Comparison of ENCODE assay signal across 8 cellular contexts in the genomic region with DNA sequence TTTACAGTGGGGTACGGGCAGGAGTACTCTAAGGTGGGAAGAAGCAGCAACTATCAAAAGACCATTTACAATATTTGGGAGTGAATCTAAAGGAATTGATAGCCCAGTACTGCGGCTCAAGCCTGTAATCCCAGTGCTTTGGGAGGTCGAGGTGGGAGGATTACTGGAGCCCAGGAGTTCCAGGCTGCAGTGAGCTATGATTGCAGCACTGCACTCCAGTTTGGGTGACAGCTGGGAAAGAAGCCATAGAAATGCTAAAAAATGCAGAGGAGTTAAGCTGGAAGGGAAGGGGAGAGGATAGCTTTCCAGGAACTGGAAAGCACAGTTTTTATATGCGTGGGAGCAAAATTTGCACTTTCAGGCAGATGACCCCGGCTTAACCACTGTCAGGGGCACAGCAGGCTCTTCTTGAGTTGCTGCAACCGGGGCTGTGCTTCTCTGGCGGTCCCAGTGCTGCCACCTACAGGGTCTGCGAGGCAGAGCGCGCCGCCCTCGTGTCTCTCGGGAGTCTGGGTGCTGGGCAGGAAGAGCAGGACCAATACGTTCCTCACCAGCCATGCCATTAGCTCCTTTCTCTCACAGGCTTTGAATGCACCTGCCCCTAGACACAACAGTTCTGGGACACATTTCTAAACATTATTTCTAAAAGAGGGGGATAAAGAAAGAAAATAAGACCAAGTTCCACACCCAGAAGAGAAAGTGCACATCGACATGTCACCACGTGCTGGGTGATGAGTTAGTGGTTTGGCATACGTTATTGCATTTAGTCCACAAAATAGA. TPM values are rescaled to one million over a fixed set of nuclear protein-coding genes. Genes with fewer than 3 reads are reported as not detected.
DNase-seq lines count a peak whose midpoint lies in the region; TF ChIP-seq lines count a peak whose summit lies in the region.

No MANE protein-coding gene starts in this region.

- H3K9ac ChIP-seq in MM.1S (ENCODE audit: low read length): no peak overlapping the region

- H3K27ac Mint-ChIP-seq in type B pancreatic cell: no peak overlapping the region

- DNase-seq in GM06990 (ENCODE audit: extremely low read depth, insufficient read length): peak; percentile 58
- peak; percentile 80 for DNase-seq in H7
- DNase-seq in MM.1S: peak; percentile 79
- DNase-seq in SJSA1 (ENCODE audit: low read depth in 1 of 2, low spot score in 2 of 2): peak; percentile 75 to 78
- peak; percentile 37 for DNase-seq in activated gamma-delta T cell treated with anti-CD3 and anti-CD28 coated beads, Interleukin-2, amount 50 U/mL, for 16 hours (ENCODE audit: low read depth)
- DNase-seq in germinal center (ENCODE audit: low spot score): peak; percentile 58
- peak; percentile 76 to 98 (median 92) for DNase-seq in posterior cingulate gyrus
- peak; percentile 88 for DNase-seq in type B pancreatic cell (ENCODE audit: extremely low spot score, unreplicated experiment)

- H3K27ac ChIP-seq in MM.1S (ENCODE audit: low read length): no peak overlapping the region
- no peak overlapping the region for H3K27ac ChIP-seq in SJSA1

- H3K27me3 ChIP-seq in GM06990 (replicated peaks; ENCODE audit: control insufficient read depth, insufficient read depth, low read length) (no peaks in the 10 kb centered on the region), H7 (ENCODE audit: control insufficient read depth, insufficient read depth, low read length) (peaks cover 2% of the 10 kb centered on the region; the same call in 1 of the 2 replicates), MM.1S (replicated peaks; ENCODE audit: insufficient read depth, low read length) (no peaks in the 10 kb centered on the region), SJSA1 (replicated peaks) (no peaks in the 10 kb centered on the region)

- no peak overlapping the region for H2AFZ ChIP-seq in MM.1S (ENCODE audit: low read length)

- no peaks in the 10 kb centered on the region for H3F3A ChIP-seq in MM.1S (ENCODE audit: insufficient read depth, low read length)

- H3K4me2 ChIP-seq in MM.1S (ENCODE audit: low read depth, low read length): 0 out of 2 replicates have a peak overlapping the region, but pooled peaks have one; percentile 24

- H3K9me2 ChIP-seq in MM.1S (replicated peaks; ENCODE audit: insufficient read depth, low read length): no peaks in the 10 kb centered on the region

- no peaks in the 10 kb centered on the region for H3K36me3 ChIP-seq in GM06990 (ENCODE audit: control insufficient read depth, insufficient read depth, low read length)
- H3K36me3 ChIP-seq in H7 (replicated peaks; ENCODE audit: control insufficient read depth, insufficient read depth, low read length): no peaks in the 10 kb centered on the region
- H3K36me3 ChIP-seq in MM.1S (replicated peaks; ENCODE audit: insufficient read depth, low read length): no peaks in the 10 kb centered on the region
- H3K36me3 ChIP-seq in SJSA1: no peaks in the 10 kb centered on the region

- H3K79me2 ChIP-seq in MM.1S (ENCODE audit: low read length): no peaks in the 10 kb centered on the region

- intact Hi-C loops in posterior cingulate gyrus (cut with DNase I): loop anchor here (1.0 kb wide), 1 partner anchor 138 kb away; no protein-coding TSS in a partner anchor

- H4K20me1 ChIP-seq in MM.1S (ENCODE audit: insufficient read depth, low read length): no peaks in the 10 kb centered on the region

- peak; percentile 95 for TF ChIP-seq CTCF in GM06990 (IDR thresholded peaks at IDR 0.05; ENCODE audit: insufficient read depth, low read length, poor library complexity, severe bottlenecking)
- TF ChIP-seq CTCF in MM.1S (IDR thresholded peaks at IDR 0.05; ENCODE audit: low read length): peak; percentile 93
- TF ChIP-seq CTCF in type B pancreatic cell (conservative IDR thresholded peaks at IDR 0.05): peak; percentile 92

- no peak overlapping the region for H3K4me3 Mint-ChIP-seq in type B pancreatic cell

- no peaks in the 10 kb centered on the region for H3K9me3 Mint-ChIP-seq in type B pancreatic cell

- H3K27me3 Mint-ChIP-seq in type B pancreatic cell: peaks cover 45% of the 10 kb centered on the region

- H3K9me3 ChIP-seq in MM.1S (replicated peaks; ENCODE audit: insufficient read depth, low read length): no peaks in the 10 kb centered on the region
- H3K9me3 ChIP-seq in SJSA1 (replicated peaks): no peaks in the 10 kb centered on the region

- H3K4me3 ChIP-seq in GM06990 (replicated peaks; ENCODE audit: low read depth, low read length) (no peak overlapping the region), H7 (ENCODE audit: insufficient read depth, low read depth, low read length) (no peak overlapping the region), MM.1S (ENCODE audit: low read length) (no peak overlapping the region), SJSA1 (no peak overlapping the region)

- peaks cover 3% of the 10 kb centered on the region for H3K4me1 Mint-ChIP-seq in type B pancreatic cell (ENCODE audit: unreplicated experiment)

- no peaks in the 10 kb centered on the region for H3K36me3 Mint-ChIP-seq in type B pancreatic cell

- H3K4me1 ChIP-seq in MM.1S (ENCODE audit: low read length): no peaks in the 10 kb centered on the region
- H3K4me1 ChIP-seq in SJSA1 (replicated peaks): peaks cover 8% of the 10 kb centered on the region; the same call in 1 of the 2 replicates

RNA-seq across cellular contexts. Expression of a gene that starts 10.1 kb away (rescaled TPM):
- 0.41 and 2.4 TPM in 2 replicates for total RNA-seq in H7 (2014; rRNA removed; shearing (Covaris generic))
- 1.3 and 2.8 TPM in 2 replicates for total RNA-seq in SJSA1 (2014; rRNA removed; shearing (Covaris generic))
- 2.5 and 10.2 TPM in 2 replicates for total RNA-seq in type B pancreatic cell (ENCODE audit: low replicate concordance)

Comparison
In these comparisons a context has a peak if more than half of its experiments do, and no peak if none do; other contexts are left out.
1. DNase-seq: peak in every context shown above with its lines; median percentile 92 in posterior cingulate gyrus; 88 in type B pancreatic cell; 80 in H7; 79 in MM.1S; 76 in SJSA1; 58 in GM06990; 58 in germinal center; 37 in activated gamma-delta T cell treated with anti-CD3 and anti-CD28 coated beads, Interleukin-2, amount 50 U/mL, for 16 hours.